ENCODE assay signal across 1 cellular context in genomic region chr18:6975084-6975483, GRCh38.
TF ChIP-seq lines count a peak whose summit lies in the region.

No MANE protein-coding gene starts in this region.

TF ChIP-seq in K562, 482 proteins besides CTCF, POLR2A, EP300 and RAD21 (continued from another document):
- TF ChIP-seq SFPQ (IDR thresholded peaks at IDR 0.05; ENCODE audit: low read depth, low read length), result no peak
- TF ChIP-seq MCM3 (IDR thresholded peaks at IDR 0.05), result no peak
- no peak for TF ChIP-seq AFF4 (CRISPR knock-in tag; IDR thresholded peaks at IDR 0.05)
- no peak for TF ChIP-seq ARID3B (CRISPR knock-in tag; IDR thresholded peaks at IDR 0.05; ENCODE audit: borderline replicate concordance)
- no peak for TF ChIP-seq E2F6 (IDR thresholded peaks at IDR 0.05; ENCODE audit: borderline replicate concordance in 1 of 2, extremely low read depth in 1 of 2, insufficient read depth in 1 of 2, insufficient read length in 1 of 2, low read depth in 1 of 2, low read length in 1 of 2, poor library complexity in 1 of 2, severe bottlenecking in 1 of 2)
- TF ChIP-seq GATAD2A (IDR thresholded peaks at IDR 0.05), result no peak
- no peak for TF ChIP-seq CTBP1 (IDR thresholded peaks at IDR 0.05; ENCODE audit: borderline replicate concordance)
